ENCODE assay signal across 9 cellular contexts in genomic region chr3:33144433-33144832, GRCh38. TPM values are rescaled to one million over a fixed set of nuclear protein-coding genes. Genes with fewer than 3 reads are reported as not detected.
A peak's percentile ranks its signal among the peaks of the same experiment; 100 is the strongest.
DNase-seq lines count a peak whose midpoint lies in the region; ATAC-seq and TF ChIP-seq lines count a peak whose summit lies in the region.
"Had no signal": no experiment of that assay in that cellular context is flagged by ENCODE, and none has a peak within 500 bp of the region (broad histone marks: within the 10 kb centered on the region; RNA-seq: fewer than 3 reads in every experiment).

No MANE protein-coding gene starts in this region.

- no peak overlapping the region for H3K4me3 Mint-ChIP-seq in progenitor cell of endocrine pancreas (ENCODE audit: low read depth)

- TF ChIP-seq POLR2A in NB4 (IDR thresholded peaks at IDR 0.05; ENCODE audit: extremely low read depth, insufficient read length) (no peak), transverse colon (IDR thresholded peaks at IDR 0.05) (no peak)

- no peaks in the 10 kb centered on the region for H3K9me3 ChIP-seq in transverse colon

- H3K36me3 Mint-ChIP-seq in progenitor cell of endocrine pancreas (ENCODE audit: insufficient read depth) = peaks cover 4% of the 10 kb centered on the region

- H3K36me3 ChIP-seq in transverse colon = peaks cover 0 to 15% (median 7%) of the 10 kb centered on the region in 4 donors

- H3K27me3 Mint-ChIP-seq in progenitor cell of endocrine pancreas = peaks cover 3% of the 10 kb centered on the region

- TF ChIP-seq CTCF in GM10266 (IDR thresholded peaks at IDR 0.05; ENCODE audit: control insufficient read depth, insufficient read depth, low read depth, missing control alignments) (peak; percentile 57), NB4 (IDR thresholded peaks at IDR 0.05; ENCODE audit: low read depth, low read length) (peak; percentile 51), astrocyte of the spinal cord (IDR thresholded peaks at IDR 0.05; ENCODE audit: low read depth, low read length) (peak; percentile 35), progenitor cell of endocrine pancreas (IDR thresholded peaks at IDR 0.05; ENCODE audit: unreplicated experiment) (peak; percentile 25), transverse colon (IDR thresholded peaks at IDR 0.05) (peak in 1 of 5 experiments; percentile 8)

- intact Hi-C loops in transverse colon (cut with DNase I; ENCODE audit: low total_unique reads) = loop anchor here (10.0 kb wide), 1 partner anchor 210 kb away; no protein-coding TSS in a partner anchor
- intact Hi-C loops in posterior cingulate gyrus (cut with DNase I) = no loop called here

- DNase-seq in GM10266 (ENCODE audit: extremely low spot score) (peak; percentile 27), NB4 (ENCODE audit: low read depth) (peak; percentile 50), astrocyte of the spinal cord (ENCODE audit: low read depth, low spot score) (no peak), progenitor cell of endocrine pancreas (ENCODE audit: low spot score, unreplicated experiment) (no peak), transverse colon (no peak), posterior cingulate gyrus (no peak)
- DNase-seq: NCI-H1694 treated with DMSO at 0.1 percent for 48 hours had no signal

- WGBS in transverse colon (ENCODE audit: low coverage in 1 of 2), 2 donors = 76 to 83% methylated on average over 1 of the region's 1 CpG

- H3K9me3 Mint-ChIP-seq in progenitor cell of endocrine pancreas (ENCODE audit: low read depth) = no peaks in the 10 kb centered on the region

- H3K27me3 ChIP-seq in transverse colon = no peaks in the 10 kb centered on the region

- no peak overlapping the region for H3K27ac ChIP-seq in transverse colon

- no peak for TF ChIP-seq EP300 in transverse colon (IDR thresholded peaks at IDR 0.05; ENCODE audit: low read depth)

- no peak overlapping the region for H3K27ac Mint-ChIP-seq in progenitor cell of endocrine pancreas

- no peak overlapping the region for H3K4me3 ChIP-seq in NB4 (ENCODE audit: low read depth, low read length)
- no peak overlapping the region for H3K4me3 ChIP-seq in astrocyte of the spinal cord (ENCODE audit: low read depth, low read length)
- no peak overlapping the region for H3K4me3 ChIP-seq in transverse colon

- peaks cover 0 to 6% (median 0%) of the 10 kb centered on the region in 4 donors for H3K4me1 ChIP-seq in transverse colon

- ATAC-seq in HG03159 (IDR thresholded peaks at IDR 0.05; ENCODE audit: unreplicated experiment) (no peak), HG02571 (IDR thresholded peaks at IDR 0.05; ENCODE audit: unreplicated experiment) (no peak)

- H3K4me1 Mint-ChIP-seq in progenitor cell of endocrine pancreas (ENCODE audit: low read depth) = peaks cover 2% of the 10 kb centered on the region

- in situ Hi-C loops in astrocyte of the spinal cord (cut with HindIII; ENCODE audit: low sequenced_read_pairs) = no loop called here
- in situ Hi-C loops in transverse colon (cut with MboI; ENCODE audit: low pct_ligation_motif_present in 1 of 4, low pct_unique_long_range_greater_than_20kb in 1 of 4, low sequenced_read_pairs in 3 of 4) = loop anchor here in 2 of 4 donors (25.0 kb wide), 2 partner anchors 218 to 643 kb away; partner anchors contain the start of gene PDCD6IP (in 1 of the 2)

RNA-seq across cellular contexts. Expression of gene CRTAP, which starts 30.6 kb away (rescaled TPM):
- total RNA-seq in progenitor cell of endocrine pancreas = 64.7 and 66.9 TPM in 2 replicates
- total RNA-seq in transverse colon = 100 to 1,000 TPM in 1 of 4 donors, 10 to 100 TPM in 3; 71.1 to 138 (median 88.8) TPM

RNA-seq across cellular contexts. Expression of gene GLB1, which starts 47.5 kb away (rescaled TPM):
- total RNA-seq in progenitor cell of endocrine pancreas (91.5 and 98.6 TPM in 2 replicates), transverse colon (100 to 1,000 TPM in 1 of 4 donors, 10 to 100 TPM in 3; 24.5 to 105 (median 78.7) TPM)

RNA-seq across cellular contexts. Expression of gene TMPPE, which starts 47.5 kb away (rescaled TPM):
- total RNA-seq in progenitor cell of endocrine pancreas = 7.5 and 7.7 TPM in 2 replicates
- 10 to 100 TPM in 3 of 4 donors, 1 to 10 TPM in 1; 5.0 to 19.5 (median 16.0) TPM for total RNA-seq in transverse colon

Comparison
In these comparisons a context has a peak if more than half of its experiments do, and no peak if none do; other contexts are left out.
1. DNase-seq: peak in GM10266 (single experiment) and NB4 (single experiment); none in astrocyte of the spinal cord (single experiment), progenitor cell of endocrine pancreas (single experiment), transverse colon (single experiment) and posterior cingulate gyrus (0 of 10).